36 cellular contexts compared by ENCODE assay signal in genomic region chr5:86885011-86885410, GRCh38.
"Had no signal": no experiment of that assay in that cellular context is flagged by ENCODE, and none has a peak within 500 bp of the region (broad histone marks: within the 10 kb centered on the region; RNA-seq: fewer than 3 reads in every experiment).

No MANE protein-coding gene starts in this region.

- H3K4me3 ChIP-seq: MG63 had no signal

- H3K4me2 ChIP-seq: KMS-11 had no signal

- H3K36me3 ChIP-seq: MG63 had no signal

- H3K9me3 ChIP-seq: MG63 had no signal

- H3K27ac ChIP-seq: KMS-11 had no signal

- DNase-seq: Karpas-422, Kasumi-1, KG1, MG63, MM.1S, MV-4-11, NCI-H1048, NCI-H1092, NCI-H1092 treated with DMSO at 0.1 percent for 48 hours, NCI-H1105, NCI-H1105 treated with DMSO at 0.1 percent for 48 hours, NCI-H1417, NCI-H1417 treated with DMSO at 0.1 percent for 48 hours, NCI-H1436, NCI-H1436 treated with DMSO at 0.1 percent for 48 hours, NCI-H146, NCI-H1694, NCI-H1694 treated with DMSO at 0.1 percent for 48 hours, NCI-H187, NCI-H187 treated with DMSO at 0.1 percent for 48 hours, NCI-H1930, NCI-H2029, NCI-H2029 treated with DMSO at 0.1 percent for 48 hours, NCI-H2081, NCI-H2081 treated with DMSO at 0.1 percent for 48 hours, NCI-H2107, NCI-H2171, NCI-H2171 treated with DMSO at 0.1 percent for 48 hours, NCI-H2227 treated with DMSO at 0.1 percent for 48 hours, NCI-H226, NCI-H345, NCI-H446, NCI-H446 treated with DMSO at 0.1 percent for 48 hours, NCI-H510A, NCI-H510A treated with DMSO at 0.1 percent for 48 hours had no signal

- H3K9ac ChIP-seq: KMS-11 had no signal

- H3K27me3 ChIP-seq: MG63 had no signal
